ENCODE assay signal across 8 cellular contexts in the genomic region with DNA sequence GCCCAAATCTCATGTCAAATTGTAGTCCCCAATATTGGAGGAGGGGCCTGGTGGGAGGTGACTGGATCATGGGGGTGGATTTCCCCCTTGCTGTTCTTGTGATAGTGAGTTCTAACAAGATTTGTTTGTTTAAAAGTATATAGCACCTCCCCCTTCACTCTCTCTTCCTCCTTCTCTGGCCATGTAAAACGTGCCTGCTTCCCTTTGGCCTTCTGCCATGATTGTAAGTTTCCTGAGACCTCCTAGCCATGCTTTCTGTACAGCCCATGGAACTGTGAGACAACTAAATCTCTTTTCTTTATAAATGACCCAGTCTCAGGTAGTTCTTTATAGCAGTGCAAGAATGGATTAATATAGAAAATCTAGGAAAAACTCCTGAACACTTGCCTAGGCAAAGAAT.
"Had no signal": no experiment of that assay in that cellular context is flagged by ENCODE, and none has a peak within 500 bp of the region (broad histone marks: within the 10 kb centered on the region; RNA-seq: fewer than 3 reads in every experiment).

No MANE protein-coding gene starts in this region.

- FAIRE-seq: HepG2, HTR-8/SVneo had no signal

- H3K9ac ChIP-seq: KMS-11 had no signal

- H3K4me3 Mint-ChIP-seq: IgD-negative memory B cell had no signal

- H3K4me2 ChIP-seq: KMS-11 had no signal

- H3K27ac Mint-ChIP-seq: IgD-negative memory B cell had no signal

- H3K27ac ChIP-seq: HL-60, KMS-11 had no signal

- H3K36me3 Mint-ChIP-seq: IgD-negative memory B cell had no signal

- ATAC-seq: HepG2 had no signal

- H3K4me1 Mint-ChIP-seq: IgD-negative memory B cell had no signal

- DNase-seq: IMR-90, KBM-7, KG1 had no signal
